Comparison of ENCODE assay signal across 8 cellular contexts in genomic region chr2:238264072-238264460, GRCh38. TPM values are rescaled to one million over a fixed set of nuclear protein-coding genes. Genes with fewer than 3 reads are reported as not detected.
DNase-seq lines count a peak whose midpoint lies in the region; ATAC-seq and TF ChIP-seq lines count a peak whose summit lies in the region.

No MANE protein-coding gene starts in this region.

- DNase-seq in MM.1S (no peak), thyroid gland (no peak), DMS 273 treated with DMSO at 0.1 percent for 48 hours (lab: John Stamatoyannopoulos, UW) (no peak)
- no peak for DNase-seq in activated T-cell treated with anti-CD3 and anti-CD28 coated beads, Interleukin-2, amount 50 U/mL, for 1 hour

- H3K4me1 ChIP-seq in MM.1S (ENCODE audit: low read length) (peaks cover 83% of the 10 kb centered on the region), gastroesophageal sphincter (peaks cover 0 to 31% (median 14%) of the 10 kb centered on the region in 3 donors), mucosa of rectum (ENCODE audit: control insufficient read depth in 2 of 2, insufficient read depth in 2 of 2, low read length in 2 of 2) (peaks cover 16 to 17% of the 10 kb centered on the region in 2 donors), thyroid gland (peaks cover 25 to 49% of the 10 kb centered on the region in 2 donors)

- intact Hi-C loops in thyroid gland (cut with DNase I) = loop anchor here (5.0 kb wide), 1 partner anchor 407 kb away; the partner anchor contains the start of gene RAMP1

- ATAC-seq in gastroesophageal sphincter (no peak), GM18870 (IDR thresholded peaks at IDR 0.05; ENCODE audit: unreplicated experiment) (no peak), GM21360 (IDR thresholded peaks at IDR 0.05; ENCODE audit: unreplicated experiment) (no peak)

- no peak overlapping the region for H3K4me3 ChIP-seq in MM.1S (ENCODE audit: low read length)
- H3K4me3 ChIP-seq in gastroesophageal sphincter = no peak overlapping the region
- no peak overlapping the region for H3K4me3 ChIP-seq in mucosa of rectum (ENCODE audit: low read length in 2 of 2)
- H3K4me3 ChIP-seq in thyroid gland (replicated peaks in 1 of 3) = no peak overlapping the region

- no peak overlapping the region for H2AFZ ChIP-seq in MM.1S (ENCODE audit: low read length)

- peak overlapping the region; percentile 66; the same call in 1 of the 2 replicates for H3K4me2 ChIP-seq in MM.1S (ENCODE audit: low read depth, low read length)

- no peaks in the 10 kb centered on the region for H4K20me1 ChIP-seq in MM.1S (ENCODE audit: insufficient read depth, low read length)

- no peak for TF ChIP-seq EP300 in gastroesophageal sphincter (IDR thresholded peaks at IDR 0.05)

- H3K9me3 ChIP-seq in MM.1S (replicated peaks; ENCODE audit: insufficient read depth, low read length) (no peaks in the 10 kb centered on the region), gastroesophageal sphincter (no peaks in the 10 kb centered on the region), mucosa of rectum (ENCODE audit: control insufficient read depth in 2 of 2, low read length in 2 of 2) (no peaks in the 10 kb centered on the region), thyroid gland (no peaks in the 10 kb centered on the region)

- no peaks in the 10 kb centered on the region for H3K9me2 ChIP-seq in MM.1S (replicated peaks; ENCODE audit: insufficient read depth, low read length)

- H3K27me3 ChIP-seq in MM.1S (replicated peaks; ENCODE audit: insufficient read depth, low read length) (no peaks in the 10 kb centered on the region), gastroesophageal sphincter (no peaks in the 10 kb centered on the region), mucosa of rectum (ENCODE audit: control insufficient read depth in 2 of 2, insufficient read depth in 2 of 2, low read length in 2 of 2) (no peaks in the 10 kb centered on the region), thyroid gland (no peaks in the 10 kb centered on the region)

- TF ChIP-seq POLR2A in gastroesophageal sphincter (IDR thresholded peaks at IDR 0.05) (no peak), thyroid gland (IDR thresholded peaks at IDR 0.05) (no peak)

- H3K79me2 ChIP-seq in MM.1S (ENCODE audit: low read length) = peaks cover 13% of the 10 kb centered on the region; the same call in 1 of the 2 replicates

- H3K36me3 ChIP-seq in MM.1S (replicated peaks; ENCODE audit: insufficient read depth, low read length) = no peaks in the 10 kb centered on the region
- H3K36me3 ChIP-seq in gastroesophageal sphincter = peaks cover 0 to 91% of the 10 kb centered on the region in 2 donors
- peaks cover 63 to 69% of the 10 kb centered on the region in 2 donors for H3K36me3 ChIP-seq in mucosa of rectum (ENCODE audit: control insufficient read depth in 2 of 2, insufficient read depth in 2 of 2, low read length in 2 of 2)
- peaks cover 12 to 14% of the 10 kb centered on the region in 2 donors for H3K36me3 ChIP-seq in thyroid gland

- peak overlapping the region; percentile 64; the same call in 1 of the 2 replicates for H3K9ac ChIP-seq in MM.1S (ENCODE audit: low read length)
- peak overlapping the region in 1 of 2 donors; percentile 36 for H3K9ac ChIP-seq in mucosa of rectum (ENCODE audit: low read depth in 1 of 2, low read length in 2 of 2)

- no peak for TF ChIP-seq CTCF in MM.1S (IDR thresholded peaks at IDR 0.05; ENCODE audit: low read length)
- TF ChIP-seq CTCF in gastroesophageal sphincter (IDR thresholded peaks at IDR 0.05) = no peak
- TF ChIP-seq CTCF in thyroid gland (IDR thresholded peaks at IDR 0.05) = no peak

- peaks cover 64% of the 10 kb centered on the region for H3F3A ChIP-seq in MM.1S (ENCODE audit: insufficient read depth, low read length)

- no CpG with 5 or more reads among the region's 4 CpGs for WGBS in gastroesophageal sphincter (ENCODE audit: low coverage in 1 of 2), 2 donors
- WGBS in thyroid gland, 2 donors = 83% methylated on average over 2 to 4 of the region's 4 CpGs

- H3K27ac ChIP-seq in MM.1S (ENCODE audit: low read length) = peak overlapping the region; percentile 96
- H3K27ac ChIP-seq in gastroesophageal sphincter = peak overlapping the region; percentile 2 to 70 (median 68)
- H3K27ac ChIP-seq in mucosa of rectum (ENCODE audit: low read depth in 2 of 2, low read length in 2 of 2) = peak overlapping the region; percentile 74 to 80
- H3K27ac ChIP-seq in thyroid gland = peak overlapping the region in 2 of 3 donors; percentile 52 to 57

RNA-seq across cellular contexts. Expression of gene HES6, which starts 24.2 kb away (rescaled TPM):
- total RNA-seq in gastroesophageal sphincter = 10 to 100 TPM in 2 of 4 donors, 1 to 10 TPM in 2; 3.8 to 19.5 (median 12.2) TPM
- total RNA-seq in thyroid gland = 1 to 10 TPM; 2.9 to 9.0 (median 6.8) TPM

RNA-seq across cellular contexts. Expression of gene PER2, which starts 24.3 kb away (rescaled TPM):
- 10 to 100 TPM in 3 of 4 donors, 1 to 10 TPM in 1; 8.7 to 20.5 (median 17.0) TPM for total RNA-seq in gastroesophageal sphincter
- 10 to 100 TPM in 2 of 4 donors, 1 to 10 TPM in 2; 6.5 to 17.6 (median 9.6) TPM for total RNA-seq in thyroid gland

RNA-seq across cellular contexts. Expression of gene TRAF3IP1, which starts 56.3 kb away (rescaled TPM):
- total RNA-seq in gastroesophageal sphincter (10 to 100 TPM; 19.6 to 28.4 (median 21.7) TPM), thyroid gland (10 to 100 TPM; 19.5 to 24.7 (median 22.2) TPM)
